31 cellular contexts compared by ENCODE assay signal in the genomic region with DNA sequence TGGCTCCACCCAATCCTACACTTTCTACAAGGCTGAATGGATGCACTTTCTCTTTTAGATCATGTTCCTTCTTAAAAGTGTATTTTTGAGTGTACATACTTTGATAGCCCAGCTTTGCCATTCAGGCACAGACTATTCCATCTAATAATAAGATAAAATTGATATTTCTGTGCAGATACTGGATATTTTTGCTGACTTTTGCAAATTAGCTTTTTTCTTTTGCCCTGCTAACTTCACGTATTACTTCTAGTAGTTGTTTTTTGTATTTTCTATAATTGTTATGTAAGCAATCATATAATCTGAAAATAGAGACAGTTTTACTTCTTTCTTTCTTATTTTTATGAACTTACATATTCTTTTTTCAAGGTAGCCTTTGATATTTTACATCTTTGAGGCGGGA. TPM values are rescaled to one million over a fixed set of nuclear protein-coding genes. Genes with fewer than 3 reads are reported as not detected.
"Had no signal": no experiment of that assay in that cellular context is flagged by ENCODE, and none has a peak within 500 bp of the region (broad histone marks: within the 10 kb centered on the region; RNA-seq: fewer than 3 reads in every experiment).

No MANE protein-coding gene starts in this region.

- H2AFZ ChIP-seq: neural progenitor cell, parathyroid adenoma had no signal

- H3K4me3 ChIP-seq: neural progenitor cell, ovary, psoas muscle, skin epidermis, smooth muscle cell, spleen, suprapubic skin, testis, tibial artery, transverse colon, upper lobe of right lung, uterus had no signal

- H3K79me2 ChIP-seq: parathyroid adenoma had no signal

- H3K9ac ChIP-seq: neural progenitor cell, parathyroid adenoma had no signal

- H3K4me1 ChIP-seq: neural progenitor cell, parathyroid adenoma, psoas muscle, spleen, suprapubic skin, testis, tibial artery, transverse colon, upper lobe of right lung, uterus had no signal

- H3K36me3 ChIP-seq: neural progenitor cell, ovary, spleen, suprapubic skin, tibial artery, transverse colon, upper lobe of right lung, uterus had no signal

- H3K4me2 ChIP-seq: neural progenitor cell, smooth muscle cell had no signal

- DNase-seq: natural killer cell; occipital lobe; ovary; psoas muscle; right cardiac atrium; spleen; stimulated activated CD4-positive, alpha-beta T cell treated with anti-CD3 and anti-CD28 coated beads, Interleukin-12 subunit alpha, Interleukin-12 subunit beta, amount 100 ng/mL, for 4 hours; stimulated activated CD4-positive, alpha-beta T cell treated with anti-CD3 and anti-CD28 coated beads, Interleukin-1b, Interleukin-23, amount 100 ng/mL, for 48 hours; stimulated activated CD4-positive, alpha-beta T cell treated with anti-CD3 and anti-CD28 coated beads, Interleukin-4, amount 100 ng/mL, for 1 hour; stimulated activated CD4-positive, alpha-beta T cell treated with anti-CD3 and anti-CD28 coated beads, Interleukin-4, amount 100 ng/mL, for 4 hours; stimulated activated CD8-positive, alpha-beta memory T cell treated with anti-CD3 and anti-CD28 coated beads, Interleukin-4, amount 100 ng/mL, for 48 hours; stimulated activated naive CD4-positive, alpha-beta T cell; stimulated activated naive CD8-positive, alpha-beta T cell treated with anti-CD3 and anti-CD28 coated beads, Interleukin-15, amount 100 ng/mL, for 72 hours; stimulated activated naive CD8-positive, alpha-beta T cell treated with anti-CD3 and anti-CD28 coated beads, Interleukin-15, Interleukin-2, amounts not matched to agents 100 U/mL and 50 U/mL, for 24 hours; substantia nigra; testis; tibial artery; transverse colon; upper lobe of right lung; uterus had no signal

- H3K27me3 ChIP-seq: neural progenitor cell, ovary, spleen, suprapubic skin, testis, tibial artery, transverse colon, upper lobe of right lung, uterus had no signal

- H3K27ac ChIP-seq: neural progenitor cell, ovary, parathyroid adenoma, psoas muscle, skin epidermis, spleen, suprapubic skin, testis, tibial artery, transverse colon, upper lobe of right lung, uterus had no signal

- ATAC-seq: natural killer cell; psoas muscle; right cardiac atrium; sciatic nerve; stimulated activated memory B cell treated with anti-CD40 and anti-IgM and Interleukin-4, amounts not matched to agents 10 μg/mL and 1 μg/mL and 100 μg/mL, for 72 hours; stimulated activated naive CD8-positive, alpha-beta T cell treated with anti-CD3 and anti-CD28 coated beads, Interleukin-15, amount 100 ng/mL, for 72 hours; stimulated activated naive CD8-positive, alpha-beta T cell treated with anti-CD3 and anti-CD28 coated beads, Interleukin-15, Interleukin-2, amounts not matched to agents 100 U/mL and 50 U/mL, for 24 hours; upper lobe of right lung had no signal

- H3K9me3 ChIP-seq: ovary, testis, transverse colon, upper lobe of right lung had no signal

RNA-seq across cellular contexts. Expression of gene GYPA, which starts 13.5 kb away (rescaled TPM):
- total RNA-seq: natural killer cell, osteoblast, progenitor cell of endocrine pancreas, renal cortical epithelial cell, right cardiac atrium, smooth muscle cell, suprapubic skin, testis, transverse colon, upper lobe of right lung had no signal
- polyA plus RNA-seq: ovary, psoas muscle, right cardiac atrium, smooth muscle cell, urinary bladder had no signal
